Comparison of ENCODE assay signal across 8 cellular contexts in genomic region chr11:83241291-83241946, GRCh38. TPM values are rescaled to one million over a fixed set of nuclear protein-coding genes. Genes with fewer than 3 reads are reported as not detected.
DNase-seq lines count a peak whose midpoint lies in the region; ATAC-seq and TF ChIP-seq lines count a peak whose summit lies in the region.

No MANE protein-coding gene starts in this region.

- TF ChIP-seq CTCF in epithelial cell of proximal tubule (conservative IDR thresholded peaks at IDR 0.05; ENCODE audit: low read depth, low read length) (peak; percentile 76), nephron progenitor cell (IDR thresholded peaks at IDR 0.05) (peak; percentile 61)

- CTCF ChIA-PET in CD8-positive, alpha-beta memory T cell (lab: Charles Lee), result interaction anchor here (1.5 kb wide), 1 partner anchor 8 kb away, joined by 4 read pairs; no protein-coding TSS in a partner anchor

- H3K36me3 ChIP-seq in CD8-positive, alpha-beta memory T cell (ENCODE audit: insufficient read depth, low read length), result no peaks in the 10 kb centered on the region

- no peaks in the 10 kb centered on the region for H3K9me3 Mint-ChIP-seq in nephron progenitor cell
- H3K9me3 Mint-ChIP-seq in CD8-positive, alpha-beta memory T cell, result no peaks in the 10 kb centered on the region

- peak; percentile 7 for DNase-seq in DMS114 treated with DMSO at 0.1 percent for 48 hours (lab: John Stamatoyannopoulos, UW; ENCODE audit: unreplicated experiment)
- DNase-seq in HPDE6-E6E7 (ENCODE audit: extremely low spot score), result peak; percentile 35
- peak; percentile 25 for DNase-seq in SHP77 treated with DMSO at 0.1 percent for 48 hours (lab: John Stamatoyannopoulos, UW)
- no peak for DNase-seq in epithelial cell of proximal tubule (ENCODE audit: low read depth)
- peak; percentile 48 for DNase-seq in nephron progenitor cell
- DNase-seq in CD8-positive, alpha-beta memory T cell, result no peak

- H3K4me3 Mint-ChIP-seq in nephron progenitor cell, result no peak overlapping the region
- H3K4me3 Mint-ChIP-seq in CD8-positive, alpha-beta memory T cell, result no peak overlapping the region

- no peaks in the 10 kb centered on the region for H3K4me1 Mint-ChIP-seq in nephron progenitor cell
- H3K4me1 Mint-ChIP-seq in CD8-positive, alpha-beta memory T cell, result no peaks in the 10 kb centered on the region

- no peak overlapping the region for H3K4me3 ChIP-seq in epithelial cell of proximal tubule (ENCODE audit: low read depth, low read length)
- no peak overlapping the region for H3K4me3 ChIP-seq in CD8-positive, alpha-beta memory T cell (ENCODE audit: low read length)

- H3K27ac ChIP-seq in CD8-positive, alpha-beta memory T cell (ENCODE audit: low read depth, low read length), result no peak overlapping the region

- H3K4me1 ChIP-seq in CD8-positive, alpha-beta memory T cell (ENCODE audit: insufficient read depth, low read length), result no peaks in the 10 kb centered on the region

- POLR2A ChIA-PET in CD8-positive, alpha-beta memory T cell (lab: Charles Lee), result no interaction called here

- peaks cover 11% of the 10 kb centered on the region for H3K36me3 Mint-ChIP-seq in nephron progenitor cell (ENCODE audit: low read depth)
- H3K36me3 Mint-ChIP-seq in CD8-positive, alpha-beta memory T cell, result peaks cover 1 to 7% (median 6%) of the 10 kb centered on the region in 3 donors

- no peak overlapping the region for H3K27ac Mint-ChIP-seq in nephron progenitor cell
- H3K27ac Mint-ChIP-seq in CD8-positive, alpha-beta memory T cell, result no peak overlapping the region

- no peaks in the 10 kb centered on the region for H3K9me3 ChIP-seq in CD8-positive, alpha-beta memory T cell (ENCODE audit: low read length)

- ATAC-seq in GM19043 (IDR thresholded peaks at IDR 0.05; ENCODE audit: low read depth, unreplicated experiment) (peak; percentile 84), HG03565 (IDR thresholded peaks at IDR 0.05; ENCODE audit: unreplicated experiment) (no peak)

- no peaks in the 10 kb centered on the region for H3K27me3 ChIP-seq in CD8-positive, alpha-beta memory T cell (ENCODE audit: insufficient read depth, low read length, poor library complexity, severe bottlenecking)

- no peaks in the 10 kb centered on the region for H3K27me3 Mint-ChIP-seq in nephron progenitor cell (ENCODE audit: low read depth, poor library complexity)
- H3K27me3 Mint-ChIP-seq in CD8-positive, alpha-beta memory T cell, result no peaks in the 10 kb centered on the region

RNA-seq across cellular contexts. Expression of gene CCDC90B, which starts 44.7 kb away (rescaled TPM):
- total RNA-seq in epithelial cell of proximal tubule, result 44.4 and 45.1 TPM in 2 replicates
- 10 to 100 TPM; 36.7 to 40.6 TPM for total RNA-seq in CD8-positive, alpha-beta memory T cell
- polyA plus RNA-seq in CD8-positive, alpha-beta memory T cell, result 58.9 TPM

RNA-seq across cellular contexts. Expression of gene ANKRD42, which starts 47.9 kb away (rescaled TPM):
- total RNA-seq in epithelial cell of proximal tubule, result 5.3 and 7.0 TPM in 2 replicates
- 10 to 100 TPM in 1 of 2 experiments, 1 to 10 TPM in 1; 9.7 to 10.3 TPM for total RNA-seq in CD8-positive, alpha-beta memory T cell
- 6.0 TPM for polyA plus RNA-seq in CD8-positive, alpha-beta memory T cell

Comparison
In these comparisons a context has a peak if more than half of its experiments do, and no peak if none do; other contexts are left out.
1. DNase-seq: peak in DMS114 treated with DMSO at 0.1 percent for 48 hours (single experiment), HPDE6-E6E7 (single experiment), SHP77 treated with DMSO at 0.1 percent for 48 hours (single experiment) and nephron progenitor cell (single experiment); none in epithelial cell of proximal tubule (single experiment) and CD8-positive, alpha-beta memory T cell (0 of 5).